In genomic region chr17:48545022-48545376, GRCh38 we compare ENCODE assay signal across 8 cellular contexts. TPM values are rescaled to one million over a fixed set of nuclear protein-coding genes. Genes with fewer than 3 reads are reported as not detected.
DNase-seq lines count a peak whose midpoint lies in the region; ATAC-seq and TF ChIP-seq lines count a peak whose summit lies in the region.

HOXB2 (minus strand) TSS chr17:48545109; CDS start chr17:48544911, 198 bp downstream.

- H3K36me3 ChIP-seq in ES-I3 (ENCODE audit: insufficient read depth, low read length): no peaks in the 10 kb centered on the region
- no peaks in the 10 kb centered on the region for H3K36me3 ChIP-seq in ectodermal cell (ENCODE audit: control insufficient read depth, insufficient read depth, low read length)
- H3K36me3 ChIP-seq in muscle layer of duodenum (ENCODE audit: control insufficient read depth in 1 of 2, insufficient read depth in 2 of 2, low read length in 2 of 2): no peaks in the 10 kb centered on the region

- H3K4me1 ChIP-seq in ES-I3 (ENCODE audit: insufficient read depth, low read length) (peaks cover 51% of the 10 kb centered on the region), ectodermal cell (ENCODE audit: control insufficient read depth, insufficient read depth, low read length) (peaks cover 7% of the 10 kb centered on the region), muscle layer of duodenum (ENCODE audit: control insufficient read depth in 1 of 2, insufficient read depth in 2 of 2, low read length in 2 of 2) (peaks cover 15 to 50% of the 10 kb centered on the region in 2 donors), foreskin keratinocyte (peaks cover 6% of the 10 kb centered on the region)

- ATAC-seq in foreskin keratinocyte: no peak

- H3K27me3 ChIP-seq in ectodermal cell (ENCODE audit: control insufficient read depth, insufficient read depth, low read length, poor library complexity, severe bottlenecking): peaks cover 100% of the 10 kb centered on the region
- H3K27me3 ChIP-seq in muscle layer of duodenum (ENCODE audit: low read depth, low read length): peaks cover 4% of the 10 kb centered on the region
- peaks cover 100% of the 10 kb centered on the region for H3K27me3 ChIP-seq in foreskin keratinocyte

- H3K4me3 ChIP-seq in ectodermal cell (ENCODE audit: insufficient read depth, low read depth, low read length) (peak within 1 kb of the TSS; percentile 48), muscle layer of duodenum (ENCODE audit: low read depth in 1 of 2, low read length in 2 of 2) (peak within 1 kb of the TSS; percentile 62 to 86)

- DNase-seq in NCI-H2196 treated with DMSO at 0.1 percent for 48 hours (lab: John Stamatoyannopoulos, UW; ENCODE audit: unreplicated experiment) (peak; percentile 18), MV-4-11 (lab: John Stamatoyannopoulos, UW) (no peak), NK-92 (lab: John Stamatoyannopoulos, UW; ENCODE audit: unreplicated experiment) (no peak), foreskin keratinocyte (no peak)
- DNase-seq in stimulated activated CD4-positive, alpha-beta T cell treated with anti-CD3 and anti-CD28 coated beads, Interleukin-2, amount 100 ng/mL, for 48 hours: no peak

- peak within 1 kb of the TSS; percentile 63; the same call in 1 of the 2 replicates for H3K9ac ChIP-seq in ES-I3 (ENCODE audit: low read depth, low read length)

- no peaks in the 10 kb centered on the region for H3K9me3 ChIP-seq in ES-I3 (ENCODE audit: control insufficient read depth, insufficient read depth, low read length)
- H3K9me3 ChIP-seq in ectodermal cell (ENCODE audit: control insufficient read depth, low read length): no peaks in the 10 kb centered on the region
- H3K9me3 ChIP-seq in muscle layer of duodenum (ENCODE audit: control insufficient read depth in 1 of 2, low read length in 2 of 2): no peaks in the 10 kb centered on the region

- no peak for TF ChIP-seq CTCF in foreskin keratinocyte (conservative IDR thresholded peaks at IDR 0.05)

- 4 to 6% methylated on average over 11 to 12 of the region's 12 CpGs for WGBS in ectodermal cell, 2 experiments

- H3K27ac ChIP-seq in ectodermal cell (ENCODE audit: insufficient read depth, low read depth, low read length, poor library complexity, severe bottlenecking) (peak within 1 kb of the TSS; percentile 65), muscle layer of duodenum (ENCODE audit: low read length) (peak within 1 kb of the TSS; percentile 84), foreskin keratinocyte (no peak within 1 kb of the TSS)

RNA-seq across cellular contexts. Expression of gene HOXB2, which starts in this region (rescaled TPM):
- polyA plus RNA-seq in ectodermal cell (2013, experiment 1 of 4): 14.8 TPM
- polyA plus RNA-seq in ectodermal cell (2013, experiment 2 of 4): 8.5 TPM
- polyA plus RNA-seq in ectodermal cell (2013, experiment 3 of 4): 31.7 TPM
- 32.8 TPM for polyA plus RNA-seq in ectodermal cell (2013, experiment 4 of 4)
- 0.41 and 0.74 TPM in 2 replicates for total RNA-seq in foreskin keratinocyte
- 1.2 and 1.3 TPM in 2 replicates for polyA plus RNA-seq in foreskin keratinocyte
